ENCODE assay signal across 1 cellular context in genomic region chr10:11611248-11612003, GRCh38.
TF ChIP-seq lines count a peak whose summit lies in the region.

TSS of gene USP6NL (minus strand) at chr10:11611650. CDS start at chr10:11597634, 14,016 bp downstream.

TF ChIP-seq in HepG2, 621 proteins besides CTCF, POLR2A, EP300 and RAD21 (continued from another document and continues in another):
- no peak for TF ChIP-seq AFF4 (CRISPR knock-in tag; IDR thresholded peaks at IDR 0.05)
- no peak for TF ChIP-seq CBX5 (CRISPR knock-in tag; IDR thresholded peaks at IDR 0.05; ENCODE audit: borderline replicate concordance)
- TF ChIP-seq NR3C1 (CRISPR knock-in tag; IDR thresholded peaks at IDR 0.05) = no peak
- no peak for TF ChIP-seq ZNF703 (CRISPR knock-in tag; IDR thresholded peaks at IDR 0.05; ENCODE audit: borderline replicate concordance)
- TF ChIP-seq MTF2 (CRISPR knock-in tag; IDR thresholded peaks at IDR 0.05; ENCODE audit: borderline replicate concordance) = no peak
- TF ChIP-seq ZNF790 (CRISPR knock-in tag; IDR thresholded peaks at IDR 0.05; ENCODE audit: borderline replicate concordance) = no peak
- no peak for TF ChIP-seq PTBP1 (IDR thresholded peaks at IDR 0.05; ENCODE audit: low read depth, low read length, poor library complexity, severe bottlenecking)
- no peak for TF ChIP-seq KDM6A (CRISPR knock-in tag; IDR thresholded peaks at IDR 0.05; ENCODE audit: low read depth)
- no peak for TF ChIP-seq HMGXB3 (CRISPR knock-in tag; IDR thresholded peaks at IDR 0.05; ENCODE audit: borderline replicate concordance)
- no peak for TF ChIP-seq ZNF235 (CRISPR knock-in tag; IDR thresholded peaks at IDR 0.05; ENCODE audit: borderline replicate concordance)
- TF ChIP-seq SUZ12 (IDR thresholded peaks at IDR 0.05; ENCODE audit: low read depth, low read length) = no peak
- peak; percentile 23; the same call in 1 of the 2 replicates for TF ChIP-seq KDM5A (IDR thresholded peaks at IDR 0.05; ENCODE audit: borderline replicate concordance, low read length)
- no peak for TF ChIP-seq ATRX (CRISPR knock-in tag; IDR thresholded peaks at IDR 0.05; ENCODE audit: borderline replicate concordance)
- TF ChIP-seq PPARG (CRISPR knock-in tag; conservative IDR thresholded peaks at IDR 0.05) = no peak
- TF ChIP-seq ZNF232 (CRISPR knock-in tag; IDR thresholded peaks at IDR 0.05; ENCODE audit: borderline replicate concordance) = no peak
- TF ChIP-seq NFYC (CRISPR knock-in tag; IDR thresholded peaks at IDR 0.05) = no peak
- TF ChIP-seq ZNF234 (CRISPR knock-in tag; conservative IDR thresholded peaks at IDR 0.05) = no peak
- no peak for TF ChIP-seq CREB1 (IDR thresholded peaks at IDR 0.05)
- no peak for TF ChIP-seq CREB1 (CRISPR knock-in tag; IDR thresholded peaks at IDR 0.05)
- TF ChIP-seq ZNF704 (CRISPR knock-in tag; IDR thresholded peaks at IDR 0.05; ENCODE audit: borderline replicate concordance) = no peak
- TF ChIP-seq TFDP2 (CRISPR knock-in tag; IDR thresholded peaks at IDR 0.05) = peak; percentile 62; the same call in 1 of the 2 replicates
- no peak for TF ChIP-seq PCBP2 (optimal IDR thresholded peaks at IDR 0.05; ENCODE audit: low read depth, low read length, poor library complexity, severe bottlenecking)
- no peak for TF ChIP-seq RORA (CRISPR knock-in tag; IDR thresholded peaks at IDR 0.05)
- TF ChIP-seq RBFOX2 (IDR thresholded peaks at IDR 0.05; ENCODE audit: low read depth, low read length) = peak; percentile 90
- TF ChIP-seq ZUFSP (CRISPR knock-in tag; IDR thresholded peaks at IDR 0.05; ENCODE audit: borderline replicate concordance) = no peak
- TF ChIP-seq ZNF280B (CRISPR knock-in tag; IDR thresholded peaks at IDR 0.05; ENCODE audit: borderline replicate concordance) = no peak
- TF ChIP-seq HDAC6 (IDR thresholded peaks at IDR 0.05; ENCODE audit: low read depth, low read length) = no peak
- no peak for TF ChIP-seq SRSF1 (optimal IDR thresholded peaks at IDR 0.05; ENCODE audit: low read depth, low read length)
- TF ChIP-seq ZBTB20 (CRISPR knock-in tag; IDR thresholded peaks at IDR 0.05; ENCODE audit: borderline replicate concordance, low read depth) = no peak
- TF ChIP-seq SMYD3 (CRISPR knock-in tag; IDR thresholded peaks at IDR 0.05) = no peak
- no peak for TF ChIP-seq ZNF383 (CRISPR knock-in tag; IDR thresholded peaks at IDR 0.05; ENCODE audit: borderline replicate concordance)
- TF ChIP-seq ZBTB14 (CRISPR knock-in tag; IDR thresholded peaks at IDR 0.05) = peak; percentile 97
- no peak for TF ChIP-seq MIXL1 (CRISPR knock-in tag; IDR thresholded peaks at IDR 0.05)
- TF ChIP-seq JUND (CRISPR knock-in tag; IDR thresholded peaks at IDR 0.05) = no peak
- peak; percentile 84 for TF ChIP-seq MAX (IDR thresholded peaks at IDR 0.05)
- no peak for TF ChIP-seq IKZF5 (CRISPR knock-in tag; IDR thresholded peaks at IDR 0.05)
- no peak for TF ChIP-seq DDIT3 (CRISPR knock-in tag; IDR thresholded peaks at IDR 0.05)
- TF ChIP-seq ZNF580 (CRISPR knock-in tag; IDR thresholded peaks at IDR 0.05; ENCODE audit: borderline replicate concordance, low read depth) = peak; percentile 39; the same call in 1 of the 2 replicates
- no peak for TF ChIP-seq E2F5 (CRISPR knock-in tag; conservative IDR thresholded peaks at IDR 0.05)
- TF ChIP-seq FOXO1 (CRISPR knock-in tag; IDR thresholded peaks at IDR 0.05) = no peak; the same call in 1 of the 2 replicates
- no peak for TF ChIP-seq ZNF512 (CRISPR knock-in tag; IDR thresholded peaks at IDR 0.05)
- no peak for TF ChIP-seq FOSL1 (CRISPR knock-in tag; IDR thresholded peaks at IDR 0.05; ENCODE audit: borderline replicate concordance)
